In genomic region chr19:5711025-5711424, GRCh38 we compare ENCODE assay signal across 1 cellular context.
TF ChIP-seq lines count a peak whose summit lies in the region.

No MANE protein-coding gene starts in this region.

TF ChIP-seq in GM12878, 131 proteins besides CTCF, POLR2A, EP300 and RAD21:
- TF ChIP-seq, protein P1, sequence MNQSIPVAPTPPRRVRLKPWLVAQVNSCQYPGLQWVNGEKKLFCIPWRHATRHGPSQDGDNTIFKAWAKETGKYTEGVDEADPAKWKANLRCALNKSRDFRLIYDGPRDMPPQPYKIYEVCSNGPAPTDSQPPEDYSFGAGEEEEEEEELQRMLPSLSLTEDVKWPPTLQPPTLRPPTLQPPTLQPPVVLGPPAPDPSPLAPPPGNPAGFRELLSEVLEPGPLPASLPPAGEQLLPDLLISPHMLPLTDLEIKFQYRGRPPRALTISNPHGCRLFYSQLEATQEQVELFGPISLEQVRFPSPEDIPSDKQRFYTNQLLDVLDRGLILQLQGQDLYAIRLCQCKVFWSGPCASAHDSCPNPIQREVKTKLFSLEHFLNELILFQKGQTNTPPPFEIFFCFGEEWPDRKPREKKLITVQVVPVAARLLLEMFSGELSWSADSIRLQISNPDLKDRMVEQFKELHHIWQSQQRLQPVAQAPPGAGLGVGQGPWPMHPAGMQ (IDR thresholded peaks at IDR 0.05; ENCODE audit: borderline replicate concordance): no peak
- TF ChIP-seq, protein P2, sequence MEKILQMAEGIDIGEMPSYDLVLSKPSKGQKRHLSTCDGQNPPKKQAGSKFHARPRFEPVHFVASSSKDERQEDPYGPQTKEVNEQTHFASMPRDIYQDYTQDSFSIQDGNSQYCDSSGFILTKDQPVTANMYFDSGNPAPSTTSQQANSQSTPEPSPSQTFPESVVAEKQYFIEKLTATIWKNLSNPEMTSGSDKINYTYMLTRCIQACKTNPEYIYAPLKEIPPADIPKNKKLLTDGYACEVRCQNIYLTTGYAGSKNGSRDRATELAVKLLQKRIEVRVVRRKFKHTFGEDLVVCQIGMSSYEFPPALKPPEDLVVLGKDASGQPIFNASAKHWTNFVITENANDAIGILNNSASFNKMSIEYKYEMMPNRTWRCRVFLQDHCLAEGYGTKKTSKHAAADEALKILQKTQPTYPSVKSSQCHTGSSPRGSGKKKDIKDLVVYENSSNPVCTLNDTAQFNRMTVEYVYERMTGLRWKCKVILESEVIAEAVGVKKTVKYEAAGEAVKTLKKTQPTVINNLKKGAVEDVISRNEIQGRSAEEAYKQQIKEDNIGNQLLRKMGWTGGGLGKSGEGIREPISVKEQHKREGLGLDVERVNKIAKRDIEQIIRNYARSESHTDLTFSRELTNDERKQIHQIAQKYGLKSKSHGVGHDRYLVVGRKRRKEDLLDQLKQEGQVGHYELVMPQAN (conservative IDR thresholded peaks at IDR 0.05): no peak
- TF ChIP-seq JUND (IDR thresholded peaks at IDR 0.05; ENCODE audit: low read depth, low read length): no peak
- TF ChIP-seq, protein P3, sequence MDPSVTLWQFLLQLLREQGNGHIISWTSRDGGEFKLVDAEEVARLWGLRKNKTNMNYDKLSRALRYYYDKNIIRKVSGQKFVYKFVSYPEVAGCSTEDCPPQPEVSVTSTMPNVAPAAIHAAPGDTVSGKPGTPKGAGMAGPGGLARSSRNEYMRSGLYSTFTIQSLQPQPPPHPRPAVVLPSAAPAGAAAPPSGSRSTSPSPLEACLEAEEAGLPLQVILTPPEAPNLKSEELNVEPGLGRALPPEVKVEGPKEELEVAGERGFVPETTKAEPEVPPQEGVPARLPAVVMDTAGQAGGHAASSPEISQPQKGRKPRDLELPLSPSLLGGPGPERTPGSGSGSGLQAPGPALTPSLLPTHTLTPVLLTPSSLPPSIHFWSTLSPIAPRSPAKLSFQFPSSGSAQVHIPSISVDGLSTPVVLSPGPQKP (IDR thresholded peaks at IDR 0.05; ENCODE audit: low read depth, low read length): no peak
